In the genomic region with DNA sequence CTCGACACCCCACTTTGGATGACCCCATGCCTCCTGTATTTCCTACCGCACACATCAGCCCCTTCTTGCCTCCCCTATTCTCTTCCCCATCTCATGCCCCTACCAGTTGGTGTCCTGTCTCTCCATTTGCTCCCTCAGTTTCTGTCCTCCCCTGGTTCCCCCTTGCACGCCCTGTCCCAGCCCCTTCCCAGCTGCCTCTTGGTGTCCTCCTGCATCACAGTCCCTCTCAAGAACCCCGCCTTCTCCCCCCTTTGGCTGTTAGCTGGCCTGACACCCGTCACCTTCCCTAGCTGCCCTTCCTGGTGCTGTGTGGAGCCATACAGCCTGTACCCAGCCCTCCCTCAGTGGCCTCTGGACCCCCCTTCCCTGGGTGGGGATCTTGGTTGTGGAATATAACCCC, we compare ENCODE assay signal across 8 cellular contexts. TPM values are rescaled to one million over a fixed set of nuclear protein-coding genes. Genes with fewer than 3 reads are reported as not detected.
DNase-seq lines count a peak whose midpoint lies in the region; ATAC-seq, FAIRE-seq and TF ChIP-seq lines count a peak whose summit lies in the region.
"Had no signal": no experiment of that assay in that cellular context is flagged by ENCODE, and none has a peak within 500 bp of the region (broad histone marks: within the 10 kb centered on the region; RNA-seq: fewer than 3 reads in every experiment).

No MANE protein-coding gene starts in this region.

- peak; percentile 34 for DNase-seq in GM23248
- DNase-seq in activated B cell treated with CpG ODN at 0.5 μM for 24 hours: no peak
- peak in 31 of 51 donors; percentile 13 to 80 (median 36) for DNase-seq in hypothalamus (lab: John Stamatoyannopoulos, UW)
- DNase-seq in skeletal muscle cell (ENCODE audit: low read depth): no peak
- no peak for DNase-seq in AG20443 (ENCODE audit: low spot score)
- DNase-seq in GM19239 (ENCODE audit: insufficient read length, low spot score): no peak

- FAIRE-seq in GM19239 (lab: Jason Lieb, UNC): no peak
- FAIRE-seq: GM18507 had no signal

- H3K4me1 ChIP-seq in GM23248 (ENCODE audit: insufficient read depth): peaks cover 17% of the 10 kb centered on the region

- H4K20me1 ChIP-seq in GM23248 (ENCODE audit: insufficient read depth): peaks cover 28% of the 10 kb centered on the region; the same call in 1 of the 2 replicates

- peaks cover 55% of the 10 kb centered on the region for H3K79me2 ChIP-seq in GM23248 (ENCODE audit: insufficient read depth)

- WGBS in GM23248 (ENCODE audit: low coverage in 1 of 2, low lambda C conversion rate in 2 of 2, missing lambda C conversion rate in 2 of 2), 2 experiments: 27 to 32% methylated on average over 5 of the region's 5 CpGs

- no peak overlapping the region for H3K27ac Mint-ChIP-seq in activated B cell treated with CpG ODN at 0.5 μM for 24 hours

- H3K4me1 Mint-ChIP-seq in activated B cell treated with CpG ODN at 0.5 μM for 24 hours: peaks cover 8% of the 10 kb centered on the region

- H3K9ac ChIP-seq in GM23248: peak overlapping the region; percentile 79

- H3K4me2 ChIP-seq in GM23248 (ENCODE audit: unreplicated experiment): peak overlapping the region; percentile 93

- POLR2A ChIA-PET in activated B cell treated with CpG ODN at 0.5 μM for 24 hours (lab: Charles Lee): interaction anchor here (0.5 kb wide), 1 partner anchor 1253 kb away, joined by 3 read pairs; no protein-coding TSS in a partner anchor

- peaks cover 47% of the 10 kb centered on the region for H3K27me3 Mint-ChIP-seq in activated B cell treated with CpG ODN at 0.5 μM for 24 hours

- H3F3A ChIP-seq in GM23248 (ENCODE audit: insufficient read depth): peaks cover 16% of the 10 kb centered on the region

- ATAC-seq in activated B cell treated with CpG ODN at 0.5 μM for 24 hours (ENCODE audit: low read depth) (no peak), HG02973 (IDR thresholded peaks at IDR 0.05; ENCODE audit: unreplicated experiment) (no peak)

- CTCF ChIA-PET in activated B cell treated with CpG ODN at 0.5 μM for 24 hours (lab: Charles Lee): no interaction called here

- in situ Hi-C loops in GM23248 (cut with MboI): no loop called here

- H3K9me3 ChIP-seq in GM23248 (ENCODE audit: low read depth): no peaks in the 10 kb centered on the region

- no peaks in the 10 kb centered on the region for H3K9me2 ChIP-seq in GM23248 (ENCODE audit: insufficient read depth)

- no peaks in the 10 kb centered on the region for H3K36me3 ChIP-seq in GM23248 (ENCODE audit: low read depth)

- H3K27ac ChIP-seq in GM23248: peak overlapping the region; percentile 85

- intact Hi-C loops in activated B cell treated with CpG ODN at 0.5 μM for 24 hours (cut with micrococcal nuclease): no loop called here

- no peaks in the 10 kb centered on the region for H3K9me3 Mint-ChIP-seq in activated B cell treated with CpG ODN at 0.5 μM for 24 hours

- TF ChIP-seq CTCF in activated B cell treated with CpG ODN at 0.5 μM for 24 hours (IDR thresholded peaks at IDR 0.05): no peak

- H3K4me3 ChIP-seq in GM23248: peak overlapping the region; percentile 85
- H3K4me3 ChIP-seq in skeletal muscle cell (ENCODE audit: low read depth, low read length): peak overlapping the region; percentile 50

- H3K36me3 Mint-ChIP-seq in activated B cell treated with CpG ODN at 0.5 μM for 24 hours (ENCODE audit: low read depth): no peaks in the 10 kb centered on the region

- peak overlapping the region; percentile 54 for H2AFZ ChIP-seq in GM23248

- 0 out of 2 replicates have a peak, but pooled peaks cover 4% of the 10 kb centered on the region for H3K27me3 ChIP-seq in GM23248 (replicated peaks; ENCODE audit: insufficient read depth)

- peak overlapping the region; percentile 39 for H3K4me3 Mint-ChIP-seq in activated B cell treated with CpG ODN at 0.5 μM for 24 hours

RNA-seq across cellular contexts. Expression of a gene that starts 41.5 kb away (rescaled TPM):
- 54.7 and 55.4 TPM in 2 replicates for total RNA-seq in GM23248 (2014; rRNA removed; shearing (Covaris generic))
- 44.5 and 46.3 TPM in 2 replicates for polyA plus RNA-seq in GM23248 (2016; fragmentation: Nextera tagmentation; extraction: Ambion mirVana)
- 0.07 TPM in 1 of 2 replicates, not detected in the other for total RNA-seq in activated B cell treated with CpG ODN at 0.5 μM for 24 hours

Comparison
In these comparisons a context has a peak if more than half of its experiments do, and no peak if none do; other contexts are left out.
1. DNase-seq: peak in GM23248 (single experiment) and hypothalamus (31 of 51); none in activated B cell treated with CpG ODN at 0.5 μM for 24 hours (single experiment), skeletal muscle cell (single experiment), AG20443 (single experiment) and GM19239 (single experiment).
2. RNA of a gene that starts 41.5 kb away (total RNA-seq): 54.7 to 55.4 TPM in GM23248; 0.07 TPM in activated B cell treated with CpG ODN at 0.5 μM for 24 hours; every median in the first group is over 10 times any median in the second.